8 cellular contexts compared by ENCODE assay signal in genomic region chr7:35003177-35003650, GRCh38. TPM values are rescaled to one million over a fixed set of nuclear protein-coding genes. Genes with fewer than 3 reads are reported as not detected.
DNase-seq lines count a peak whose midpoint lies in the region; ATAC-seq and TF ChIP-seq lines count a peak whose summit lies in the region.
"Not testable (repeated sequence)": the region's sequence is repeated elsewhere in the genome, so short reads cannot be mapped to it uniquely, and the experiment has no call there.

No MANE protein-coding gene starts in this region.

- not testable (repeated sequence) for H3K4me2 ChIP-seq in mesenchymal stem cell (ENCODE audit: low read length, poor library complexity, severe bottlenecking)

- H3K27ac ChIP-seq in HUES48 (ENCODE audit: low read depth, low read length), result peak overlapping the region; percentile 75
- peak overlapping the region; percentile 66 for H3K27ac ChIP-seq in SJSA1
- H3K27ac ChIP-seq in mesenchymal stem cell (ENCODE audit: low read length, poor library complexity, severe bottlenecking), result peak overlapping the region; percentile 98
- peak overlapping the region; percentile 69 to 79 (median 78) for H3K27ac ChIP-seq in stomach

- TF ChIP-seq CTCF in AG09309 (IDR thresholded peaks at IDR 0.05; ENCODE audit: control insufficient read depth, insufficient read depth, low read depth, low read length, missing control alignments); chondrocyte (IDR thresholded peaks at IDR 0.05); foreskin fibroblast (IDR thresholded peaks at IDR 0.05; ENCODE audit: low read depth, low read length); stomach (IDR thresholded peaks at IDR 0.05): not testable (repeated sequence)

- not testable (repeated sequence) for H2BK15ac ChIP-seq in mesenchymal stem cell (ENCODE audit: low read depth, poor library complexity, severe bottlenecking)

- peak overlapping the region in 1 of 2 experiments; percentile 45 for H2BK12ac ChIP-seq in mesenchymal stem cell (ENCODE audit: low read length in 2 of 2)

- TF ChIP-seq POLR2A in stomach (IDR thresholded peaks at IDR 0.05), result not testable (repeated sequence)

- peak; percentile 9 for ATAC-seq in GM18861 (IDR thresholded peaks at IDR 0.05; ENCODE audit: unreplicated experiment)

- peak overlapping the region in 1 of 2 experiments; percentile 45 for H3K18ac ChIP-seq in mesenchymal stem cell (ENCODE audit: low read depth in 1 of 2, low read length in 2 of 2)

- H2BK5ac ChIP-seq in mesenchymal stem cell (ENCODE audit: low read depth, low read length, poor library complexity, severe bottlenecking), result peak overlapping the region; percentile 94

- not testable (repeated sequence) for H3K36me3 Mint-ChIP-seq in chondrocyte (ENCODE audit: low read depth)

- H3K27ac Mint-ChIP-seq in chondrocyte (ENCODE audit: unreplicated experiment), result peak overlapping the region; percentile 98

- not testable (repeated sequence) for TF ChIP-seq EP300 in stomach (IDR thresholded peaks at IDR 0.05)

- not testable (repeated sequence) for H3K36me3 ChIP-seq in HUES48 (ENCODE audit: control insufficient read depth, insufficient read depth, low read length); SJSA1; mesenchymal stem cell (ENCODE audit: control insufficient read depth in 1 of 2, insufficient read depth in 2 of 2, low read depth in 1 of 2, low read length in 2 of 2); stomach

- H3K9me3 Mint-ChIP-seq in chondrocyte (ENCODE audit: low read depth), result not testable (repeated sequence)

- not testable (repeated sequence) for H3K4me3 ChIP-seq in AG09309 (ENCODE audit: control insufficient read depth, low read depth, low read length); HUES48 (ENCODE audit: low read depth, low read length); SJSA1; foreskin fibroblast (ENCODE audit: low read depth in 1 of 2, low read length in 2 of 2); stomach
- H3K4me3 ChIP-seq in mesenchymal stem cell (ENCODE audit: insufficient read depth in 1 of 2, low read depth in 1 of 2, low read length in 2 of 2), result peak overlapping the region in 1 of 2 experiments; percentile 35

- not testable (repeated sequence) for H3K4me3 Mint-ChIP-seq in chondrocyte (ENCODE audit: unreplicated experiment)

- H3K4ac ChIP-seq in mesenchymal stem cell (ENCODE audit: low read depth in 1 of 2, low read length in 2 of 2), result not testable (repeated sequence)

- not testable (repeated sequence) for H3K27me3 ChIP-seq in HUES48 (ENCODE audit: control insufficient read depth, insufficient read depth, low read length); SJSA1 (replicated peaks); mesenchymal stem cell (ENCODE audit: control insufficient read depth in 1 of 2, insufficient read depth in 1 of 2, low read length in 2 of 2); stomach

- H2AFZ ChIP-seq in mesenchymal stem cell (ENCODE audit: low read depth, low read length), result not testable (repeated sequence)

- H4K91ac ChIP-seq in mesenchymal stem cell (ENCODE audit: low read length), result not testable (repeated sequence)

- peak overlapping the region; percentile 49 for H4K8ac ChIP-seq in mesenchymal stem cell (ENCODE audit: low read length)

- H3K23ac ChIP-seq in mesenchymal stem cell (ENCODE audit: low read length in 2 of 2), result not testable (repeated sequence)

- not testable (repeated sequence) for H3K14ac ChIP-seq in mesenchymal stem cell (ENCODE audit: low read length in 2 of 2)

- not testable (repeated sequence) for H3K9ac ChIP-seq in HUES48 (ENCODE audit: low read depth, low read length)
- H3K9ac ChIP-seq in mesenchymal stem cell (ENCODE audit: low read length), result peak overlapping the region; percentile 42

- not testable (repeated sequence) for H2AK5ac ChIP-seq in mesenchymal stem cell (ENCODE audit: low read length, severe bottlenecking)

- not testable (repeated sequence) for H3K9me3 ChIP-seq in HUES48 (ENCODE audit: control insufficient read depth, insufficient read depth, low read length); SJSA1 (replicated peaks); mesenchymal stem cell (ENCODE audit: control insufficient read depth, low read length); stomach

- peak; percentile 23 for DNase-seq in AG09309 (ENCODE audit: low read depth)
- DNase-seq in SJSA1 (ENCODE audit: low read depth in 1 of 2, low spot score in 2 of 2), result peak; percentile 65 to 71
- not testable (repeated sequence) for DNase-seq in chondrocyte (ENCODE audit: low spot score); stomach
- peak; percentile 45 to 64 for DNase-seq in foreskin fibroblast
- DNase-seq in mesenchymal stem cell, result peak; percentile 48

- H3K79me1 ChIP-seq in mesenchymal stem cell (replicated peaks; ENCODE audit: low read length, poor library complexity, severe bottlenecking), result not testable (repeated sequence)

- not testable (repeated sequence) for H3K4me1 ChIP-seq in HUES48 (ENCODE audit: control insufficient read depth, insufficient read depth, low read length); mesenchymal stem cell (ENCODE audit: control insufficient read depth, insufficient read depth, low read depth, low read length)
- H3K4me1 ChIP-seq in SJSA1 (replicated peaks) (peaks cover 28% of the 10 kb centered on the region), stomach (peaks cover 0 to 23% (median 13%) of the 10 kb centered on the region in 4 donors)

- intact Hi-C loops in stomach (cut with DNase I; ENCODE audit: low total_unique reads), result not testable (repeated sequence)

- H3K27me3 Mint-ChIP-seq in chondrocyte (ENCODE audit: low read depth), result not testable (repeated sequence)

- H3K4me1 Mint-ChIP-seq in chondrocyte (ENCODE audit: low read depth), result peaks cover 35% of the 10 kb centered on the region

- not testable (repeated sequence) for H2BK120ac ChIP-seq in mesenchymal stem cell (ENCODE audit: low read depth, low read length)

- WGBS in mesenchymal stem cell, result 53% methylated on average over 1 of the region's 1 CpG
- WGBS in stomach, 5 donors, result 37 to 86% (median 42%) methylated on average over 1 of the region's 1 CpG

RNA-seq across cellular contexts. Expression of gene DPY19L1, which starts 34.1 kb away (rescaled TPM):
- 29.4 and 52.1 TPM in 2 replicates for total RNA-seq in SJSA1 (2014; rRNA removed; shearing (Covaris generic))
- total RNA-seq in chondrocyte (30.9 to 47.7 TPM (median 32.2 TPM) in 3 replicates), stomach (10 to 100 TPM in 3 of 5 donors, 1 to 10 TPM in 2; 2.0 to 28.7 (median 21.6) TPM)
- polyA plus RNA-seq in mesenchymal stem cell (2013, experiment 1 of 2), result 24.3 TPM
- 25.9 TPM for polyA plus RNA-seq in mesenchymal stem cell (2013, experiment 2 of 2)
- 1 to 10 TPM; 2.3 to 4.6 (median 3.7) TPM for polyA plus RNA-seq in stomach
